In genomic region chr12:121530600-121531355, GRCh38 we compare ENCODE assay signal across 8 cellular contexts. TPM values are rescaled to one million over a fixed set of nuclear protein-coding genes. Genes with fewer than 3 reads are reported as not detected.
DNase-seq lines count a peak whose midpoint lies in the region; ATAC-seq lines count a peak whose summit lies in the region.

No MANE protein-coding gene starts in this region.

- H3K27me3 ChIP-seq in H7 (ENCODE audit: control insufficient read depth, insufficient read depth, low read length), result no peaks in the 10 kb centered on the region

- no peak overlapping the region for H3K4me3 ChIP-seq in H7 (ENCODE audit: insufficient read depth, low read depth, low read length)

- ATAC-seq in GM18867 (IDR thresholded peaks at IDR 0.05; ENCODE audit: unreplicated experiment), result peak; percentile 60

- peak; percentile 62 for DNase-seq in NK-92 treated with Interleukin-12 subunit alpha and Interleukin-12 subunit beta, amount 100 ng/mL, for 24 hours (lab: John Stamatoyannopoulos, UW)
- DNase-seq in activated T-cell treated with anti-CD3 and anti-CD28 coated beads for 4 hours (peak; percentile 89), fibroblast of the conjunctiva (ENCODE audit: low read depth) (peak; percentile 35), putamen (ENCODE audit: low spot score) (peak; percentile 32), HT-29 (ENCODE audit: low spot score) (no peak), H7 (no peak), NCI-H2081 treated with DMSO at 0.1 percent for 48 hours (lab: John Stamatoyannopoulos, UW) (no peak)

- peaks cover 29% of the 10 kb centered on the region for H3K36me3 ChIP-seq in H7 (replicated peaks; ENCODE audit: control insufficient read depth, insufficient read depth, low read length)

RNA-seq across cellular contexts. Expression of gene KDM2B, which starts 50.0 kb away (rescaled TPM):
- 29.6 and 38.4 TPM in 2 replicates for total RNA-seq in HT-29 (2014; rRNA removed; shearing (Covaris generic))
- 94.3 and 109 TPM in 2 replicates for total RNA-seq in H7 (2014; rRNA removed; shearing (Covaris generic))

Comparison
In these comparisons a context has a peak if more than half of its experiments do, and no peak if none do; other contexts are left out.
1. DNase-seq: peak in NK-92 treated with Interleukin-12 subunit alpha and Interleukin-12 subunit beta, amount 100 ng/mL, for 24 hours (single experiment), activated T-cell treated with anti-CD3 and anti-CD28 coated beads for 4 hours (single experiment), fibroblast of the conjunctiva (single experiment) and putamen (single experiment); none in HT-29 (single experiment), H7 (single experiment) and NCI-H2081 treated with DMSO at 0.1 percent for 48 hours (single experiment).